In the genomic region with DNA sequence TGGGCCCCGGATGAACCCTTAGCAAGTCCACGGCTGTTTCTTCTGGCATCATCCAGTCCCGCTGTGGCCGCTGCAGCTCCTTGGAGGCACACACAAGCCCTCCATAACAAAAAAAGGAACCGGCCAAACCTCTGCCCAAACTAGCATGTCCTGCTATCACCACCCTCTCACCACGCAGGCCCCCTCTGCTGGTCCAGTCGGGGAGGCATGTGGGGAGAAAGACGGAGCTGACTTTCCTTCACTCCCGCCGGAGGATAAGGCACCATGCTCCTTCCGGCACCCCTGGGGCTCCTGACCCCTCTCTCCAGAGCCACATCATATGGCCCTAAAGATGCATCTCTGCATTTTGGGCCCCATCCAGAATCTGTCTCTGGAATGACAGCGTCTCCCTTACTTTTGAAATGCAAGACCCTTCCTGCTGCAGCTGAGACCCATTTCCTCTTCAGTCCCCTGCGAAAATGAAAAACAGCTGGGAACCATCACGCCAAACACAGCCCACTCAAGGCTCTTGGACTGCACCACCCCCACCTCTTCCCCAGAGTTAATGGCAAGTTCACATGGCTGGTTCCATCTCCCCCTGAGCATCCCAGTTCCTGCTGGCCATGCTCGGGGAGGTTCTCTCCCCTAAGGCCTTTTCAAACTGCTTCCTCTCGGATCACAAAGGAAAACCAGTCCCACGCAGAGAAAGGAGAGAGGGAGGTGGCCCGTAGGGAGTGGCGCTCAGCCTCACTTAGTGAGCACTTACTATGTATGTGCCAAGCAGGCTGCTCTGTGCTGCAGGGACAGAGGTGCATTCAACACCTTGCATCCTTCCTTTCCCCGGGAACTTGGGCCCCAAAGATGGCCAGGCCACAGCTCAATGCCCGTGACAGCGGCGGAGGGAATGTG, we compare ENCODE assay signal across 1 cellular context.
TF ChIP-seq lines count a peak whose summit lies in the region.

No MANE protein-coding gene starts in this region.

TF ChIP-seq in GM23338, 12 proteins besides CTCF, POLR2A, EP300 and RAD21:
- TF ChIP-seq, protein P1, sequence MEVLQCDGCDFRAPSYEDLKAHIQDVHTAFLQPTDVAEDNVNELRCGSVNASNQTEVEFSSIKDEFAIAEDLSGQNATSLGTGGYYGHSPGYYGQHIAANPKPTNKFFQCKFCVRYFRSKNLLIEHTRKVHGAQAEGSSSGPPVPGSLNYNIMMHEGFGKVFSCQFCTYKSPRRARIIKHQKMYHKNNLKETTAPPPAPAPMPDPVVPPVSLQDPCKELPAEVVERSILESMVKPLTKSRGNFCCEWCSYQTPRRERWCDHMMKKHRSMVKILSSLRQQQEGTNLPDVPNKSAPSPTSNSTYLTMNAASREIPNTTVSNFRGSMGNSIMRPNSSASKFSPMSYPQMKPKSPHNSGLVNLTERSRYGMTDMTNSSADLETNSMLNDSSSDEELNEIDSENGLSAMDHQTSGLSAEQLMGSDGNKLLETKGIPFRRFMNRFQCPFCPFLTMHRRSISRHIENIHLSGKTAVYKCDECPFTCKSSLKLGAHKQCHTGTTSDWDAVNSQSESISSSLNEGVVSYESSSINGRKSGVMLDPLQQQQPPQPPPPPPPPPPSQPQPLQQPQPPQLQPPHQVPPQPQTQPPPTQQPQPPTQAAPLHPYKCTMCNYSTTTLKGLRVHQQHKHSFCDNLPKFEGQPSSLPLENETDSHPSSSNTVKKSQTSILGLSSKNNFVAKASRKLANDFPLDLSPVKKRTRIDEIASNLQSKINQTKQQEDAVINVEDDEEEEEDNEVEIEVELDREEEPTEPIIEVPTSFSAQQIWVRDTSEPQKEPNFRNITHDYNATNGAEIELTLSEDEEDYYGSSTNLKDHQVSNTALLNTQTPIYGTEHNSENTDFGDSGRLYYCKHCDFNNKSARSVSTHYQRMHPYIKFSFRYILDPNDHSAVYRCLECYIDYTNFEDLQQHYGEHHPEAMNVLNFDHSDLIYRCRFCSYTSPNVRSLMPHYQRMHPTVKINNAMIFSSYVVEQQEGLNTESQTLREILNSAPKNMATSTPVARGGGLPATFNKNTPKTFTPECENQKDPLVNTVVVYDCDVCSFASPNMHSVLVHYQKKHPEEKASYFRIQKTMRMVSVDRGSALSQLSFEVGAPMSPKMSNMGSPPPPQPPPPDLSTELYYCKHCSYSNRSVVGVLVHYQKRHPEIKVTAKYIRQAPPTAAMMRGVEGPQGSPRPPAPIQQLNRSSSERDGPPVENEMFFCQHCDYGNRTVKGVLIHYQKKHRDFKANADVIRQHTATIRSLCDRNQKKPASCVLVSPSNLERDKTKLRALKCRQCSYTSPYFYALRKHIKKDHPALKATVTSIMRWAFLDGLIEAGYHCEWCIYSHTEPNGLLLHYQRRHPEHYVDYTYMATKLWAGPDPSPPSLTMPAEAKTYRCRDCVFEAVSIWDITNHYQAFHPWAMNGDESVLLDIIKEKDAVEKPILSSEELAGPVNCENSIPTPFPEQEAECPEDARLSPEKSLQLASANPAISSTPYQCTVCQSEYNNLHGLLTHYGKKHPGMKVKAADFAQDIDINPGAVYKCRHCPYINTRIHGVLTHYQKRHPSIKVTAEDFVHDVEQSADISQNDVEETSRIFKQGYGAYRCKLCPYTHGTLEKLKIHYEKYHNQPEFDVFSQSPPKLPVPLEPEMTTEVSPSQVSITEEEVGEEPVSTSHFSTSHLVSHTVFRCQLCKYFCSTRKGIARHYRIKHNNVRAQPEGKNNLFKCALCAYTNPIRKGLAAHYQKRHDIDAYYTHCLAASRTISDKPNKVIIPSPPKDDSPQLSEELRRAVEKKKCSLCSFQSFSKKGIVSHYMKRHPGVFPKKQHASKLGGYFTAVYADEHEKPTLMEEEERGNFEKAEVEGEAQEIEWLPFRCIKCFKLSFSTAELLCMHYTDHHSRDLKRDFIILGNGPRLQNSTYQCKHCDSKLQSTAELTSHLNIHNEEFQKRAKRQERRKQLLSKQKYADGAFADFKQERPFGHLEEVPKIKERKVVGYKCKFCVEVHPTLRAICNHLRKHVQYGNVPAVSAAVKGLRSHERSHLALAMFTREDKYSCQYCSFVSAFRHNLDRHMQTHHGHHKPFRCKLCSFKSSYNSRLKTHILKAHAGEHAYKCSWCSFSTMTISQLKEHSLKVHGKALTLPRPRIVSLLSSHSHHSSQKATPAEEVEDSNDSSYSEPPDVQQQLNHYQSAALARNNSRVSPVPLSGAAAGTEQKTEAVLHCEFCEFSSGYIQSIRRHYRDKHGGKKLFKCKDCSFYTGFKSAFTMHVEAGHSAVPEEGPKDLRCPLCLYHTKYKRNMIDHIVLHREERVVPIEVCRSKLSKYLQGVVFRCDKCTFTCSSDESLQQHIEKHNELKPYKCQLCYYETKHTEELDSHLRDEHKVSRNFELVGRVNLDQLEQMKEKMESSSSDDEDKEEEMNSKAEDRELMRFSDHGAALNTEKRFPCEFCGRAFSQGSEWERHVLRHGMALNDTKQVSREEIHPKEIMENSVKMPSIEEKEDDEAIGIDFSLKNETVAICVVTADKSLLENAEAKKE (CRISPR knock-in tag; IDR thresholded peaks at IDR 0.05), result no peak
- TF ChIP-seq CREB1 (CRISPR knock-in tag; IDR thresholded peaks at IDR 0.05; ENCODE audit: low read depth), result no peak
- no peak for TF ChIP-seq POLR2AphosphoS5 (IDR thresholded peaks at IDR 0.05; ENCODE audit: low read depth)
- no peak for TF ChIP-seq EZH2 (IDR thresholded peaks at IDR 0.05; ENCODE audit: low read depth, unreplicated experiment)
- TF ChIP-seq, protein P2, sequence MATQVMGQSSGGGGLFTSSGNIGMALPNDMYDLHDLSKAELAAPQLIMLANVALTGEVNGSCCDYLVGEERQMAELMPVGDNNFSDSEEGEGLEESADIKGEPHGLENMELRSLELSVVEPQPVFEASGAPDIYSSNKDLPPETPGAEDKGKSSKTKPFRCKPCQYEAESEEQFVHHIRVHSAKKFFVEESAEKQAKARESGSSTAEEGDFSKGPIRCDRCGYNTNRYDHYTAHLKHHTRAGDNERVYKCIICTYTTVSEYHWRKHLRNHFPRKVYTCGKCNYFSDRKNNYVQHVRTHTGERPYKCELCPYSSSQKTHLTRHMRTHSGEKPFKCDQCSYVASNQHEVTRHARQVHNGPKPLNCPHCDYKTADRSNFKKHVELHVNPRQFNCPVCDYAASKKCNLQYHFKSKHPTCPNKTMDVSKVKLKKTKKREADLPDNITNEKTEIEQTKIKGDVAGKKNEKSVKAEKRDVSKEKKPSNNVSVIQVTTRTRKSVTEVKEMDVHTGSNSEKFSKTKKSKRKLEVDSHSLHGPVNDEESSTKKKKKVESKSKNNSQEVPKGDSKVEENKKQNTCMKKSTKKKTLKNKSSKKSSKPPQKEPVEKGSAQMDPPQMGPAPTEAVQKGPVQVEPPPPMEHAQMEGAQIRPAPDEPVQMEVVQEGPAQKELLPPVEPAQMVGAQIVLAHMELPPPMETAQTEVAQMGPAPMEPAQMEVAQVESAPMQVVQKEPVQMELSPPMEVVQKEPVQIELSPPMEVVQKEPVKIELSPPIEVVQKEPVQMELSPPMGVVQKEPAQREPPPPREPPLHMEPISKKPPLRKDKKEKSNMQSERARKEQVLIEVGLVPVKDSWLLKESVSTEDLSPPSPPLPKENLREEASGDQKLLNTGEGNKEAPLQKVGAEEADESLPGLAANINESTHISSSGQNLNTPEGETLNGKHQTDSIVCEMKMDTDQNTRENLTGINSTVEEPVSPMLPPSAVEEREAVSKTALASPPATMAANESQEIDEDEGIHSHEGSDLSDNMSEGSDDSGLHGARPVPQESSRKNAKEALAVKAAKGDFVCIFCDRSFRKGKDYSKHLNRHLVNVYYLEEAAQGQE (IDR thresholded peaks at IDR 0.05; ENCODE audit: unreplicated experiment), result no peak
- no peak for TF ChIP-seq EZH2phosphoT487 (IDR thresholded peaks at IDR 0.05; ENCODE audit: unreplicated experiment)
- TF ChIP-seq NANOG (IDR thresholded peaks at IDR 0.05; ENCODE audit: borderline replicate concordance), result no peak
- TF ChIP-seq, protein P3, sequence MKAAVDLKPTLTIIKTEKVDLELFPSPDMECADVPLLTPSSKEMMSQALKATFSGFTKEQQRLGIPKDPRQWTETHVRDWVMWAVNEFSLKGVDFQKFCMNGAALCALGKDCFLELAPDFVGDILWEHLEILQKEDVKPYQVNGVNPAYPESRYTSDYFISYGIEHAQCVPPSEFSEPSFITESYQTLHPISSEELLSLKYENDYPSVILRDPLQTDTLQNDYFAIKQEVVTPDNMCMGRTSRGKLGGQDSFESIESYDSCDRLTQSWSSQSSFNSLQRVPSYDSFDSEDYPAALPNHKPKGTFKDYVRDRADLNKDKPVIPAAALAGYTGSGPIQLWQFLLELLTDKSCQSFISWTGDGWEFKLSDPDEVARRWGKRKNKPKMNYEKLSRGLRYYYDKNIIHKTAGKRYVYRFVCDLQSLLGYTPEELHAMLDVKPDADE (IDR thresholded peaks at IDR 0.05), result no peak
- no peak for TF ChIP-seq ZNF331 (CRISPR knock-in tag; IDR thresholded peaks at IDR 0.05; ENCODE audit: low read depth)
- no peak for TF ChIP-seq JUNB (IDR thresholded peaks at IDR 0.05; ENCODE audit: unreplicated experiment)
- TF ChIP-seq ZNF114 (CRISPR knock-in tag; IDR thresholded peaks at IDR 0.05), result no peak
- no peak for TF ChIP-seq STAT1 (IDR thresholded peaks at IDR 0.05; ENCODE audit: unreplicated experiment)
